In the genomic region with DNA sequence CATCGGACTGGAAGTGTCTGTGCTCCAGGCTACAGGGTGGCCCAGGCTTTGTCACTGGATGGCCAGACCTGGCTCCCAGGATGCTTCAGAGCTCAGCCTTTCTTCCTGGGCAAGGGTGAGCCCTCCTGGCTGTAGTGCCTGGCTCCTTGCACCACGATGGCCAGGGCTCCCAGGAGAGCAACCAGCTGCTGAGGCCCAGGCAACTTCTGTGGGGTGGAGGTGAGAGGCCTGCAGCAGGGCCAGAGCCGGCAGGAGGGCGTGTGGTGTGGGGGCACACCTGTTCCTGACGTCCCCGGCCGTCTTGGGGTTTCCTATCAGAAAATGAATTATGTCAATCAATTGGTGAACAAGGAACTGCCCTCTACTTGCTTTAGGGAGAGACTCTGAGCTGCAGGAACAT, we compare ENCODE assay signal across 6 cellular contexts.
"Had no signal": no experiment of that assay in that cellular context is flagged by ENCODE, and none has a peak within 500 bp of the region (broad histone marks: within the 10 kb centered on the region; RNA-seq: fewer than 3 reads in every experiment).

No MANE protein-coding gene starts in this region.

- H3K4me3 ChIP-seq: GM23338, HAP-1 had no signal

- H3K4me2 ChIP-seq: GM23338 had no signal

- H2AFZ ChIP-seq: GM23338 had no signal

- ATAC-seq: GM23338, HCT116, HepG2 had no signal

- H3K9me3 ChIP-seq: HAP-1 had no signal

- H3K27ac ChIP-seq: HL-60 had no signal

- H3K4me1 ChIP-seq: HAP-1 had no signal

- DNase-seq: HFFc6 had no signal

- H3K36me3 ChIP-seq: HAP-1 had no signal
